14 cellular contexts compared by ENCODE assay signal in the genomic region with DNA sequence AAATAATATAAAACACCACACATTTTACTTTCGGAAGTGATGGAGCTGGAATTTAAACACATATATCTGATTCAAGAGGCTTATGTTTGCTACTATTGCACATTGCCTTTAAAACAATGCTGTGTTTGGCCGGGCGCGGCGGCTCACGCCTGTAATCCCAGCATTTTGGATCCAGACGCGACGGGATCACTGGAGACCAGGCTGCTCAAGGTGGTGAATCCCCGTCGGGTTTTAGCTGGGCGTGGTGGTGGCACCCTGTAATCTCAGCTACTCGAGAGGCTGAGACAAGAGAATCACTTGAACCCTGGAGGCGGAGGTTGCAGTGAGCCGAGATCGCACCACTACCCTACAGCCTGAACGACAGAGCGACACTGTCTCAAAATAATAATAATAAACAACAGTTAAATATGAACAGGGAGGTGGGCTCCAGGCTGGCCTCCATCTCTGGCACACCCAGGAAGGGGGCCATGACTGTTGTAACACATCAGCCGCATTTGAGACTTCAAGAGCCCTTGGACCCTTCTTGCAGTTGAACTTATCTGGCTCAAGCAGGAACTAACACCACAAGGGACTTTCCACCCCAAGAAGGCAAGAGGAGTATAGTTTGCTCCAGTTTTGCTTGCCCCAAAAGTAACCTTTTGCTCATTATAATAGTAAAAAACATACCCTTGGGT.
A peak's percentile ranks its signal among the peaks of the same experiment; 100 is the strongest.
DNase-seq lines count a peak whose midpoint lies in the region; ATAC-seq, FAIRE-seq and TF ChIP-seq lines count a peak whose summit lies in the region.
"Had no signal": no experiment of that assay in that cellular context is flagged by ENCODE, and none has a peak within 500 bp of the region (broad histone marks: within the 10 kb centered on the region; RNA-seq: fewer than 3 reads in every experiment).

No MANE protein-coding gene starts in this region.

- 88% methylated on average over 19 of the region's 19 CpGs for WGBS in GM12878 (ENCODE audit: insufficient coverage, insufficient replicate concordance, low lambda C conversion rate, missing lambda C conversion rate)

- BruUV-seq in GM12878 (replicated peaks; lab: Mats Ljungman, UMichigan), result no TSS peak

- no peaks in the 10 kb centered on the region for H4K20me1 ChIP-seq in GM12878 (ENCODE audit: control insufficient read depth, insufficient read depth)

- CTCF ChIA-PET in CD8-positive, alpha-beta memory T cell (lab: Charles Lee), result no interaction called here
- CTCF ChIA-PET in GM12878 (lab: Yijun Ruan, JAX), result no interaction called here

- in situ Hi-C loops in GM12878 (cut with MboI), result no loop called here

- H3K36me3 Mint-ChIP-seq in CD8-positive, alpha-beta memory T cell, result peaks cover 0 to 3% (median 2%) of the 10 kb centered on the region in 3 donors
- no peaks in the 10 kb centered on the region for H3K36me3 Mint-ChIP-seq in IgD-negative memory B cell
- peaks cover 0 to 5% of the 10 kb centered on the region in 2 donors for H3K36me3 Mint-ChIP-seq in activated naive CD4-positive, alpha-beta T cell treated with anti-CD3 and anti-CD28 coated beads, Interleukin-2, amount 50 U/mL, for 72 hours

- ATAC-seq in GM12878 (peak; percentile 86), GM19023 (IDR thresholded peaks at IDR 0.05; ENCODE audit: unreplicated experiment) (no peak)
- no peak for ATAC-seq in activated naive CD4-positive, alpha-beta T cell treated with anti-CD3 and anti-CD28 coated beads, Interleukin-2, amount 50 U/mL, for 72 hours

- no peak for TF ChIP-seq RAD21 in GM12878 (IDR thresholded peaks at IDR 0.05; ENCODE audit: insufficient read depth, low read depth, low read length)

- TF ChIP-seq CTCF in GM12878 (IDR thresholded peaks at IDR 0.05 in 2 of 3, conservative IDR thresholded peaks at IDR 0.05 in 1 of 3; ENCODE audit: control insufficient read depth in 2 of 3, extremely low read depth in 1 of 3, insufficient read depth in 1 of 3, low read depth in 3 of 3, low read length in 3 of 3), result no peak

- H3K36me3 ChIP-seq in CD8-positive, alpha-beta memory T cell (ENCODE audit: insufficient read depth, low read length), result no peaks in the 10 kb centered on the region
- no peaks in the 10 kb centered on the region for H3K36me3 ChIP-seq in GM12878 (ENCODE audit: control insufficient read depth in 2 of 2, insufficient read depth in 2 of 2, low read length in 1 of 2)

- no peaks in the 10 kb centered on the region for H3K4me1 ChIP-seq in CD8-positive, alpha-beta memory T cell (ENCODE audit: insufficient read depth, low read length)
- peaks cover 9% of the 10 kb centered on the region; the same call in 1 of the 2 replicates for H3K4me1 ChIP-seq in GM12878 (ENCODE audit: control insufficient read depth, insufficient read depth, low read length)

- RAD21 ChIA-PET in GM12878 (lab: Charles Lee; ENCODE audit: unreplicated experiment), result interaction anchor here (0.6 kb wide), 1 partner anchor 1183 kb away, joined by 3 read pairs; no protein-coding TSS in a partner anchor

- no peak for DNase-seq in CD8-positive, alpha-beta memory T cell
- DNase-seq in GM12892 (ENCODE audit: insufficient read length) (no peak), GM12878 (ENCODE audit: low read depth, low spot score) (no peak), NCI-H345 treated with DMSO at 0.1 percent for 48 hours (lab: John Stamatoyannopoulos, UW; ENCODE audit: unreplicated experiment) (no peak)
- DNase-seq in activated naive CD4-positive, alpha-beta T cell treated with anti-CD3 and anti-CD28 coated beads, Interleukin-2, amount 50 U/mL, for 72 hours (ENCODE audit: low spot score in 2 of 2), result no peak
- DNase-seq: AML-193, KG1, NCI-H1092, NCI-H2081 treated with DMSO at 0.1 percent for 48 hours, NCI-H524 treated with DMSO at 0.1 percent for 48 hours had no signal

- peak overlapping the region; percentile 42 for H3K27ac ChIP-seq in CD8-positive, alpha-beta memory T cell (ENCODE audit: low read depth, low read length)
- peak overlapping the region; percentile 47; the same call in 1 of the 2 replicates for H3K27ac ChIP-seq in GM12878 (ENCODE audit: control insufficient read depth, insufficient read depth)
- H3K27ac ChIP-seq: SK-N-MC had no signal

- H3K9me3 ChIP-seq in CD8-positive, alpha-beta memory T cell (ENCODE audit: low read length), result no peaks in the 10 kb centered on the region
- no peaks in the 10 kb centered on the region; the same call in 2 of the 3 replicates for H3K9me3 ChIP-seq in GM12878 (replicated peaks; ENCODE audit: control insufficient read depth, insufficient read depth, low read length)

- no peak overlapping the region for H3K9ac ChIP-seq in GM12878 (ENCODE audit: control insufficient read depth, insufficient read depth, low read length)

- SMC1A ChIA-PET in GM12878 (lab: Charles Lee; ENCODE audit: uncharacterized antibody, unreplicated experiment), result no interaction called here

- H3K4me3 Mint-ChIP-seq in CD8-positive, alpha-beta memory T cell, result peak overlapping the region in 6 of 7 donors; percentile 26 to 91 (median 62)
- H3K4me3 Mint-ChIP-seq in IgD-negative memory B cell, result no peak overlapping the region

- intact Hi-C loops in GM12878 (cut with micrococcal nuclease; ENCODE audit: unreplicated experiment), result no loop called here

- TF ChIP-seq POLR2A in GM12892 (IDR thresholded peaks at IDR 0.05; ENCODE audit: low read depth, low read length) (no peak), GM12878 (IDR thresholded peaks at IDR 0.05; ENCODE audit: low read depth, low read length) (no peak)

- no peaks in the 10 kb centered on the region for H3K79me2 ChIP-seq in GM12878 (ENCODE audit: control insufficient read depth, insufficient read depth, low read length)

- no peak overlapping the region for H3K27ac Mint-ChIP-seq in CD8-positive, alpha-beta memory T cell
- peak overlapping the region in 2 of 3 donors; percentile 56 to 59 for H3K27ac Mint-ChIP-seq in IgD-negative memory B cell
- no peak overlapping the region for H3K27ac Mint-ChIP-seq in activated naive CD4-positive, alpha-beta T cell treated with anti-CD3 and anti-CD28 coated beads, Interleukin-2, amount 50 U/mL, for 72 hours

- FAIRE-seq in GM12892 (lab: Jason Lieb, UNC) (peak; percentile 68), GM12878 (lab: Jason Lieb, UNC) (no peak)
- FAIRE-seq: H54 had no signal

- TF ChIP-seq EP300 in GM12878 (IDR thresholded peaks at IDR 0.05; ENCODE audit: borderline replicate concordance in 1 of 2, control insufficient read depth in 1 of 2, low read depth in 2 of 2, low read length in 2 of 2), result no peak

- peaks cover 12 to 22% (median 22%) of the 10 kb centered on the region in 3 donors for H3K4me1 Mint-ChIP-seq in CD8-positive, alpha-beta memory T cell
- peaks cover 5 to 10% (median 6%) of the 10 kb centered on the region in 3 donors for H3K4me1 Mint-ChIP-seq in IgD-negative memory B cell

- H3K9me3 Mint-ChIP-seq in CD8-positive, alpha-beta memory T cell, result peaks cover 7 to 27% (median 17%) of the 10 kb centered on the region in 5 donors
- H3K9me3 Mint-ChIP-seq in IgD-negative memory B cell, result peaks cover 1 to 9% (median 6%) of the 10 kb centered on the region in 3 donors
- H3K9me3 Mint-ChIP-seq in activated naive CD4-positive, alpha-beta T cell treated with anti-CD3 and anti-CD28 coated beads, Interleukin-2, amount 50 U/mL, for 72 hours, result peaks cover 7 to 11% of the 10 kb centered on the region in 2 donors

- peaks cover 26% of the 10 kb centered on the region for H3K27me3 ChIP-seq in CD8-positive, alpha-beta memory T cell (ENCODE audit: insufficient read depth, low read length, poor library complexity, severe bottlenecking)
- H3K27me3 ChIP-seq in GM12878 (replicated peaks in 1 of 2; ENCODE audit: control insufficient read depth in 2 of 2, insufficient read depth in 2 of 2, low read length in 1 of 2), result no peaks in the 10 kb centered on the region

- POLR2A ChIA-PET in CD8-positive, alpha-beta memory T cell (lab: Charles Lee), result interaction anchor here (0.6 kb wide), 1 partner anchor 139 kb away, joined by 5 read pairs; no protein-coding TSS in a partner anchor
- POLR2A ChIA-PET in GM12878 (lab: Charles Lee), result no interaction called here

- peaks cover 65 to 72% of the 10 kb centered on the region in 2 donors for H3K27me3 Mint-ChIP-seq in CD8-positive, alpha-beta memory T cell
- H3K27me3 Mint-ChIP-seq in IgD-negative memory B cell, result peaks cover 38% of the 10 kb centered on the region

- no peak overlapping the region for H3K4me3 ChIP-seq in CD8-positive, alpha-beta memory T cell (ENCODE audit: low read length)
- H3K4me3 ChIP-seq in GM12878, result no peak overlapping the region
- H3K4me3 ChIP-seq: SK-N-MC had no signal

- H3K4me2 ChIP-seq in GM12878 (ENCODE audit: control insufficient read depth, insufficient read depth), result no peak overlapping the region

- no peak overlapping the region for H2AFZ ChIP-seq in GM12878 (ENCODE audit: control insufficient read depth, low read depth, low read length)

TF ChIP-seq in GM12878, 131 proteins besides CTCF, POLR2A, EP300 and RAD21 (continues in another document):
- TF ChIP-seq EED (IDR thresholded peaks at IDR 0.05; ENCODE audit: low read depth) (0 out of 2 replicates have a peak, but pooled peaks have one; percentile 21), RUNX3 (IDR thresholded peaks at IDR 0.05; ENCODE audit: low read length) (peak; percentile 42; the same call in 1 of the 2 replicates), SRF (IDR thresholded peaks at IDR 0.05; ENCODE audit: low read depth in 2 of 2, low read length in 2 of 2) (no peak), YY1 (IDR thresholded peaks at IDR 0.05; ENCODE audit: low read depth, low read length) (no peak), SMAD5 (IDR thresholded peaks at IDR 0.05; ENCODE audit: low read depth) (no peak), NRF1 (conservative IDR thresholded peaks at IDR 0.05; ENCODE audit: low read depth, low read length) (no peak), ZBTB4 (CRISPR knock-in tag; IDR thresholded peaks at IDR 0.05) (no peak)

Comparison
In these comparisons a context has a peak if more than half of its experiments do, and no peak if none do; other contexts are left out.
1. H3K27ac Mint-ChIP-seq: peak in IgD-negative memory B cell (2 of 3); none in CD8-positive, alpha-beta memory T cell (0 of 8) and activated naive CD4-positive, alpha-beta T cell treated with anti-CD3 and anti-CD28 coated beads, Interleukin-2, amount 50 U/mL, for 72 hours (0 of 2).
2. H3K4me3 Mint-ChIP-seq: peak in CD8-positive, alpha-beta memory T cell (6 of 7); none in IgD-negative memory B cell (0 of 4).